ENCODE assay signal across 1 cellular context in the genomic region with DNA sequence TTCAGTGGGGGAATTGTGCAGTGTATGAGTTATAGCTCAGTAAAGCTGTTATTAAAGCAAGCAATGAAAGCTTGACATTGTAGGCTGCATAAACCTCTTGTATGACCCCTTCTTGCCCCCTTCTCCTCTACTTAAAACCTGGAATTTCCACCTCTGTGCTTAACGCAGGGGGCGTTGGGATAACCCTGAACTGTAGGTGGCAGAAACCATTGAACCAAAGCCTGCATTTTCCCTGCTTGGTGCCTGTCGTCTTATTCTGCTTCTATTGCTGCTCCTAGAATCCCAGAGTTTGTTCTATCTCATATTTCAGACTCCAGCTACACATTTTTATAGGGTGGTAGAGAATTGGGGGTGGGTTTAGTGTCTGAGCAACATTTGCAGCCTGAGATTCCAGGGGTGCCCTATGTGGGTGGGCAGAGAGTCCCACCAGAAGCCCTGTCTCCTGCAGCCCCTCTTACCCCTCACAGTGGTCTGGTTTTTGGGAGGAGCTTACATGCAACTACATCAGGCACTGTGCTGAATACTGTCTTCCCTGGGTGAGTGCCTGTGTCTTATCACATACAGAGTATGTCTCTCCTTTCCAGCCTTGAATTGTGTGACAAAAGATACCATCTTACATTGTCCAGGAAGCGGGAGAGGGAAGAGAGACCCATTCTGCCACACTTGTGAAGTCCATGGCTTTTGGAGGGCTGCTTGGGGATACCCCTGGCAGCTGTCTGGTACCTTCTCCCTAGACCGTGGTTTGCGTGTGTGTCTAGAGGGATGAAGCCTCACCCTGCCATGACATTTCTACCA.
TF ChIP-seq lines count a peak whose summit lies in the region.

No MANE protein-coding gene starts in this region.

TF ChIP-seq in GM23338, 12 proteins besides CTCF, POLR2A, EP300 and RAD21:
- TF ChIP-seq, protein P1, sequence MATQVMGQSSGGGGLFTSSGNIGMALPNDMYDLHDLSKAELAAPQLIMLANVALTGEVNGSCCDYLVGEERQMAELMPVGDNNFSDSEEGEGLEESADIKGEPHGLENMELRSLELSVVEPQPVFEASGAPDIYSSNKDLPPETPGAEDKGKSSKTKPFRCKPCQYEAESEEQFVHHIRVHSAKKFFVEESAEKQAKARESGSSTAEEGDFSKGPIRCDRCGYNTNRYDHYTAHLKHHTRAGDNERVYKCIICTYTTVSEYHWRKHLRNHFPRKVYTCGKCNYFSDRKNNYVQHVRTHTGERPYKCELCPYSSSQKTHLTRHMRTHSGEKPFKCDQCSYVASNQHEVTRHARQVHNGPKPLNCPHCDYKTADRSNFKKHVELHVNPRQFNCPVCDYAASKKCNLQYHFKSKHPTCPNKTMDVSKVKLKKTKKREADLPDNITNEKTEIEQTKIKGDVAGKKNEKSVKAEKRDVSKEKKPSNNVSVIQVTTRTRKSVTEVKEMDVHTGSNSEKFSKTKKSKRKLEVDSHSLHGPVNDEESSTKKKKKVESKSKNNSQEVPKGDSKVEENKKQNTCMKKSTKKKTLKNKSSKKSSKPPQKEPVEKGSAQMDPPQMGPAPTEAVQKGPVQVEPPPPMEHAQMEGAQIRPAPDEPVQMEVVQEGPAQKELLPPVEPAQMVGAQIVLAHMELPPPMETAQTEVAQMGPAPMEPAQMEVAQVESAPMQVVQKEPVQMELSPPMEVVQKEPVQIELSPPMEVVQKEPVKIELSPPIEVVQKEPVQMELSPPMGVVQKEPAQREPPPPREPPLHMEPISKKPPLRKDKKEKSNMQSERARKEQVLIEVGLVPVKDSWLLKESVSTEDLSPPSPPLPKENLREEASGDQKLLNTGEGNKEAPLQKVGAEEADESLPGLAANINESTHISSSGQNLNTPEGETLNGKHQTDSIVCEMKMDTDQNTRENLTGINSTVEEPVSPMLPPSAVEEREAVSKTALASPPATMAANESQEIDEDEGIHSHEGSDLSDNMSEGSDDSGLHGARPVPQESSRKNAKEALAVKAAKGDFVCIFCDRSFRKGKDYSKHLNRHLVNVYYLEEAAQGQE (IDR thresholded peaks at IDR 0.05; ENCODE audit: unreplicated experiment), result no peak
- TF ChIP-seq ZNF331 (CRISPR knock-in tag; IDR thresholded peaks at IDR 0.05; ENCODE audit: low read depth) (no peak), EZH2 (IDR thresholded peaks at IDR 0.05; ENCODE audit: low read depth, unreplicated experiment) (no peak), ZNF114 (CRISPR knock-in tag; IDR thresholded peaks at IDR 0.05) (no peak), EZH2phosphoT487 (IDR thresholded peaks at IDR 0.05; ENCODE audit: unreplicated experiment) (no peak), STAT1 (IDR thresholded peaks at IDR 0.05; ENCODE audit: unreplicated experiment) (no peak), JUNB (IDR thresholded peaks at IDR 0.05; ENCODE audit: unreplicated experiment) (no peak), NANOG (IDR thresholded peaks at IDR 0.05; ENCODE audit: borderline replicate concordance) (no peak), CREB1 (CRISPR knock-in tag; IDR thresholded peaks at IDR 0.05; ENCODE audit: low read depth) (no peak), POLR2AphosphoS5 (IDR thresholded peaks at IDR 0.05; ENCODE audit: low read depth) (no peak)
- TF ChIP-seq, protein P2, sequence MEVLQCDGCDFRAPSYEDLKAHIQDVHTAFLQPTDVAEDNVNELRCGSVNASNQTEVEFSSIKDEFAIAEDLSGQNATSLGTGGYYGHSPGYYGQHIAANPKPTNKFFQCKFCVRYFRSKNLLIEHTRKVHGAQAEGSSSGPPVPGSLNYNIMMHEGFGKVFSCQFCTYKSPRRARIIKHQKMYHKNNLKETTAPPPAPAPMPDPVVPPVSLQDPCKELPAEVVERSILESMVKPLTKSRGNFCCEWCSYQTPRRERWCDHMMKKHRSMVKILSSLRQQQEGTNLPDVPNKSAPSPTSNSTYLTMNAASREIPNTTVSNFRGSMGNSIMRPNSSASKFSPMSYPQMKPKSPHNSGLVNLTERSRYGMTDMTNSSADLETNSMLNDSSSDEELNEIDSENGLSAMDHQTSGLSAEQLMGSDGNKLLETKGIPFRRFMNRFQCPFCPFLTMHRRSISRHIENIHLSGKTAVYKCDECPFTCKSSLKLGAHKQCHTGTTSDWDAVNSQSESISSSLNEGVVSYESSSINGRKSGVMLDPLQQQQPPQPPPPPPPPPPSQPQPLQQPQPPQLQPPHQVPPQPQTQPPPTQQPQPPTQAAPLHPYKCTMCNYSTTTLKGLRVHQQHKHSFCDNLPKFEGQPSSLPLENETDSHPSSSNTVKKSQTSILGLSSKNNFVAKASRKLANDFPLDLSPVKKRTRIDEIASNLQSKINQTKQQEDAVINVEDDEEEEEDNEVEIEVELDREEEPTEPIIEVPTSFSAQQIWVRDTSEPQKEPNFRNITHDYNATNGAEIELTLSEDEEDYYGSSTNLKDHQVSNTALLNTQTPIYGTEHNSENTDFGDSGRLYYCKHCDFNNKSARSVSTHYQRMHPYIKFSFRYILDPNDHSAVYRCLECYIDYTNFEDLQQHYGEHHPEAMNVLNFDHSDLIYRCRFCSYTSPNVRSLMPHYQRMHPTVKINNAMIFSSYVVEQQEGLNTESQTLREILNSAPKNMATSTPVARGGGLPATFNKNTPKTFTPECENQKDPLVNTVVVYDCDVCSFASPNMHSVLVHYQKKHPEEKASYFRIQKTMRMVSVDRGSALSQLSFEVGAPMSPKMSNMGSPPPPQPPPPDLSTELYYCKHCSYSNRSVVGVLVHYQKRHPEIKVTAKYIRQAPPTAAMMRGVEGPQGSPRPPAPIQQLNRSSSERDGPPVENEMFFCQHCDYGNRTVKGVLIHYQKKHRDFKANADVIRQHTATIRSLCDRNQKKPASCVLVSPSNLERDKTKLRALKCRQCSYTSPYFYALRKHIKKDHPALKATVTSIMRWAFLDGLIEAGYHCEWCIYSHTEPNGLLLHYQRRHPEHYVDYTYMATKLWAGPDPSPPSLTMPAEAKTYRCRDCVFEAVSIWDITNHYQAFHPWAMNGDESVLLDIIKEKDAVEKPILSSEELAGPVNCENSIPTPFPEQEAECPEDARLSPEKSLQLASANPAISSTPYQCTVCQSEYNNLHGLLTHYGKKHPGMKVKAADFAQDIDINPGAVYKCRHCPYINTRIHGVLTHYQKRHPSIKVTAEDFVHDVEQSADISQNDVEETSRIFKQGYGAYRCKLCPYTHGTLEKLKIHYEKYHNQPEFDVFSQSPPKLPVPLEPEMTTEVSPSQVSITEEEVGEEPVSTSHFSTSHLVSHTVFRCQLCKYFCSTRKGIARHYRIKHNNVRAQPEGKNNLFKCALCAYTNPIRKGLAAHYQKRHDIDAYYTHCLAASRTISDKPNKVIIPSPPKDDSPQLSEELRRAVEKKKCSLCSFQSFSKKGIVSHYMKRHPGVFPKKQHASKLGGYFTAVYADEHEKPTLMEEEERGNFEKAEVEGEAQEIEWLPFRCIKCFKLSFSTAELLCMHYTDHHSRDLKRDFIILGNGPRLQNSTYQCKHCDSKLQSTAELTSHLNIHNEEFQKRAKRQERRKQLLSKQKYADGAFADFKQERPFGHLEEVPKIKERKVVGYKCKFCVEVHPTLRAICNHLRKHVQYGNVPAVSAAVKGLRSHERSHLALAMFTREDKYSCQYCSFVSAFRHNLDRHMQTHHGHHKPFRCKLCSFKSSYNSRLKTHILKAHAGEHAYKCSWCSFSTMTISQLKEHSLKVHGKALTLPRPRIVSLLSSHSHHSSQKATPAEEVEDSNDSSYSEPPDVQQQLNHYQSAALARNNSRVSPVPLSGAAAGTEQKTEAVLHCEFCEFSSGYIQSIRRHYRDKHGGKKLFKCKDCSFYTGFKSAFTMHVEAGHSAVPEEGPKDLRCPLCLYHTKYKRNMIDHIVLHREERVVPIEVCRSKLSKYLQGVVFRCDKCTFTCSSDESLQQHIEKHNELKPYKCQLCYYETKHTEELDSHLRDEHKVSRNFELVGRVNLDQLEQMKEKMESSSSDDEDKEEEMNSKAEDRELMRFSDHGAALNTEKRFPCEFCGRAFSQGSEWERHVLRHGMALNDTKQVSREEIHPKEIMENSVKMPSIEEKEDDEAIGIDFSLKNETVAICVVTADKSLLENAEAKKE (CRISPR knock-in tag; IDR thresholded peaks at IDR 0.05), result no peak
- TF ChIP-seq, protein P3, sequence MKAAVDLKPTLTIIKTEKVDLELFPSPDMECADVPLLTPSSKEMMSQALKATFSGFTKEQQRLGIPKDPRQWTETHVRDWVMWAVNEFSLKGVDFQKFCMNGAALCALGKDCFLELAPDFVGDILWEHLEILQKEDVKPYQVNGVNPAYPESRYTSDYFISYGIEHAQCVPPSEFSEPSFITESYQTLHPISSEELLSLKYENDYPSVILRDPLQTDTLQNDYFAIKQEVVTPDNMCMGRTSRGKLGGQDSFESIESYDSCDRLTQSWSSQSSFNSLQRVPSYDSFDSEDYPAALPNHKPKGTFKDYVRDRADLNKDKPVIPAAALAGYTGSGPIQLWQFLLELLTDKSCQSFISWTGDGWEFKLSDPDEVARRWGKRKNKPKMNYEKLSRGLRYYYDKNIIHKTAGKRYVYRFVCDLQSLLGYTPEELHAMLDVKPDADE (IDR thresholded peaks at IDR 0.05), result no peak
